Comparison of ENCODE assay signal across 4 cellular contexts in the genomic region with DNA sequence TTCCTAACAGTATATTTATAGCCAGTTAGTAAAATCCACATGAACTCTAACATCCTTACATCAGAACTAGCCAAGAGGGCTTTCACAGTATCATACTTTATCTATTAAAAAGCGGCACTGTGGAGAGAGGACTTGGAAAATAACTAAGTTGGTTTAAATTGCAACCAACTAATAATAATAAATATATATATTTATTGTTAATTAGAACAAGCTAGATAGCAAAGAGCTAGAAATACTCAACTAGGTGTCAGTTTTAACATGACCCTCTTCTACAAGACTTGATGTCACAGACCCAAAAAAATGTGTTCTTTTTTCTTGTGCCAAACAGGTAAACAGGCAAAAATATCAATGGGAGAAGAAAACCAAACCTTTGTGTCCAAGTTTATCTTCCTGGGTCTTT. TPM values are rescaled to one million over a fixed set of nuclear protein-coding genes. Genes with fewer than 3 reads are reported as not detected.
"Had no signal": no experiment of that assay in that cellular context is flagged by ENCODE, and none has a peak within 500 bp of the region (broad histone marks: within the 10 kb centered on the region; RNA-seq: fewer than 3 reads in every experiment).

TSS of gene OR2D3 (plus strand) at position 301 of the 400 bp plus-strand sequence. CDS start at position 301, 0 bp downstream.

- ATAC-seq: GM12878 had no signal

- DNase-seq: GDM1, GF-D8 had no signal

- H3K4me3 ChIP-seq: GM12878 had no signal

RNA-seq across cellular contexts. Expression of gene OR2D3, which starts in this region (rescaled TPM):
- total RNA-seq: G401, GM12878 had no signal
